Comparison of ENCODE assay signal across 3 cellular contexts in genomic region chr18:41237317-41237716, GRCh38.
TF ChIP-seq lines count a peak whose summit lies in the region.

No MANE protein-coding gene starts in this region.

TF ChIP-seq in HepG2, 621 proteins besides CTCF, POLR2A, EP300 and RAD21:
- TF ChIP-seq MAFK (conservative IDR thresholded peaks at IDR 0.05 in 1 of 2, IDR thresholded peaks at IDR 0.05 in 1 of 2; ENCODE audit: low read length in 2 of 2) (peak; percentile 40 to 68; a peak in 3 of 4 replicates), MAFF (IDR thresholded peaks at IDR 0.05; ENCODE audit: low read depth, low read length) (0 out of 2 replicates have a peak, but pooled peaks have one; percentile 27), ISL2 (CRISPR knock-in tag; IDR thresholded peaks at IDR 0.05) (no peak)
- TF ChIP-seq, protein P1, sequence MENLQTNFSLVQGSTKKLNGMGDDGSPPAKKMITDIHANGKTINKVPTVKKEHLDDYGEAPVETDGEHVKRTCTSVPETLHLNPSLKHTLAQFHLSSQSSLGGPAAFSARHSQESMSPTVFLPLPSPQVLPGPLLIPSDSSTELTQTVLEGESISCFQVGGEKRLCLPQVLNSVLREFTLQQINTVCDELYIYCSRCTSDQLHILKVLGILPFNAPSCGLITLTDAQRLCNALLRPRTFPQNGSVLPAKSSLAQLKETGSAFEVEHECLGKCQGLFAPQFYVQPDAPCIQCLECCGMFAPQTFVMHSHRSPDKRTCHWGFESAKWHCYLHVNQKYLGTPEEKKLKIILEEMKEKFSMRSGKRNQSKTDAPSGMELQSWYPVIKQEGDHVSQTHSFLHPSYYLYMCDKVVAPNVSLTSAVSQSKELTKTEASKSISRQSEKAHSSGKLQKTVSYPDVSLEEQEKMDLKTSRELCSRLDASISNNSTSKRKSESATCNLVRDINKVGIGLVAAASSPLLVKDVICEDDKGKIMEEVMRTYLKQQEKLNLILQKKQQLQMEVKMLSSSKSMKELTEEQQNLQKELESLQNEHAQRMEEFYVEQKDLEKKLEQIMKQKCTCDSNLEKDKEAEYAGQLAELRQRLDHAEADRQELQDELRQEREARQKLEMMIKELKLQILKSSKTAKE (CRISPR knock-in tag; IDR thresholded peaks at IDR 0.05; ENCODE audit: borderline replicate concordance), result no peak

TF ChIP-seq in IMR-90, 13 proteins besides CTCF, POLR2A, EP300 and RAD21:
- no peak for TF ChIP-seq RCOR1 (IDR thresholded peaks at IDR 0.05; ENCODE audit: insufficient replicate concordance, low read length)
- no peak for TF ChIP-seq CEBPB (IDR thresholded peaks at IDR 0.05; ENCODE audit: low read depth, low read length)
- TF ChIP-seq CHD1 (IDR thresholded peaks at IDR 0.05; ENCODE audit: low read depth, low read length), result no peak
- no peak for TF ChIP-seq SMC3 (IDR thresholded peaks at IDR 0.05; ENCODE audit: low read depth, low read length)
- TF ChIP-seq, protein P2, sequence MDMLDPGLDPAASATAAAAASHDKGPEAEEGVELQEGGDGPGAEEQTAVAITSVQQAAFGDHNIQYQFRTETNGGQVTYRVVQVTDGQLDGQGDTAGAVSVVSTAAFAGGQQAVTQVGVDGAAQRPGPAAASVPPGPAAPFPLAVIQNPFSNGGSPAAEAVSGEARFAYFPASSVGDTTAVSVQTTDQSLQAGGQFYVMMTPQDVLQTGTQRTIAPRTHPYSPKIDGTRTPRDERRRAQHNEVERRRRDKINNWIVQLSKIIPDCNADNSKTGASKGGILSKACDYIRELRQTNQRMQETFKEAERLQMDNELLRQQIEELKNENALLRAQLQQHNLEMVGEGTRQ (IDR thresholded peaks at IDR 0.05; ENCODE audit: low read depth, low read length), result no peak
- TF ChIP-seq MAFK (IDR thresholded peaks at IDR 0.05; ENCODE audit: low read depth, low read length), result peak; percentile 53
- TF ChIP-seq FOS (IDR thresholded peaks at IDR 0.05; ENCODE audit: low read depth, low read length), result no peak

TF ChIP-seq in K562, 482 proteins besides CTCF, POLR2A, EP300 and RAD21:
- no peak for TF ChIP-seq REST (CRISPR knock-in tag; IDR thresholded peaks at IDR 0.05; ENCODE audit: low read depth)
- TF ChIP-seq HINFP (tag; conservative IDR thresholded peaks at IDR 0.05; ENCODE audit: low read depth), result no peak
- TF ChIP-seq, protein P3, sequence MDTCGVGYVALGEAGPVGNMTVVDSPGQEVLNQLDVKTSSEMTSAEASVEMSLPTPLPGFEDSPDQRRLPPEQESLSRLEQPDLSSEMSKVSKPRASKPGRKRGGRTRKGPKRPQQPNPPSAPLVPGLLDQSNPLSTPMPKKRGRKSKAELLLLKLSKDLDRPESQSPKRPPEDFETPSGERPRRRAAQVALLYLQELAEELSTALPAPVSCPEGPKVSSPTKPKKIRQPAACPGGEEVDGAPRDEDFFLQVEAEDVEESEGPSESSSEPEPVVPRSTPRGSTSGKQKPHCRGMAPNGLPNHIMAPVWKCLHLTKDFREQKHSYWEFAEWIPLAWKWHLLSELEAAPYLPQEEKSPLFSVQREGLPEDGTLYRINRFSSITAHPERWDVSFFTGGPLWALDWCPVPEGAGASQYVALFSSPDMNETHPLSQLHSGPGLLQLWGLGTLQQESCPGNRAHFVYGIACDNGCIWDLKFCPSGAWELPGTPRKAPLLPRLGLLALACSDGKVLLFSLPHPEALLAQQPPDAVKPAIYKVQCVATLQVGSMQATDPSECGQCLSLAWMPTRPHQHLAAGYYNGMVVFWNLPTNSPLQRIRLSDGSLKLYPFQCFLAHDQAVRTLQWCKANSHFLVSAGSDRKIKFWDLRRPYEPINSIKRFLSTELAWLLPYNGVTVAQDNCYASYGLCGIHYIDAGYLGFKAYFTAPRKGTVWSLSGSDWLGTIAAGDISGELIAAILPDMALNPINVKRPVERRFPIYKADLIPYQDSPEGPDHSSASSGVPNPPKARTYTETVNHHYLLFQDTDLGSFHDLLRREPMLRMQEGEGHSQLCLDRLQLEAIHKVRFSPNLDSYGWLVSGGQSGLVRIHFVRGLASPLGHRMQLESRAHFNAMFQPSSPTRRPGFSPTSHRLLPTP (IDR thresholded peaks at IDR 0.05; ENCODE audit: borderline replicate concordance, extremely low read depth, insufficient read length), result no peak
- TF ChIP-seq FIP1L1 (IDR thresholded peaks at IDR 0.05; ENCODE audit: low read depth, low read length, poor library complexity, severe bottlenecking), result no peak
- TF ChIP-seq ZBTB8A (IDR thresholded peaks at IDR 0.05; ENCODE audit: partially characterized antibody), result no peak
- no peak for TF ChIP-seq KAT7 (CRISPR knock-in tag; IDR thresholded peaks at IDR 0.05; ENCODE audit: borderline replicate concordance)
- no peak for TF ChIP-seq FOXP1 (CRISPR knock-in tag; IDR thresholded peaks at IDR 0.05)
- no peak for TF ChIP-seq RFX1 (IDR thresholded peaks at IDR 0.05)
- TF ChIP-seq ELF4 (CRISPR knock-in tag; IDR thresholded peaks at IDR 0.05), result no peak
- no peak for TF ChIP-seq NFATC3 (IDR thresholded peaks at IDR 0.05)
- TF ChIP-seq POLR2AphosphoS2 (IDR thresholded peaks at IDR 0.05; ENCODE audit: low read length), result no peak
- TF ChIP-seq MAFG (tag; conservative IDR thresholded peaks at IDR 0.05), result 0 out of 2 replicates have a peak, but pooled peaks have one; percentile 19
- no peak for TF ChIP-seq RB1 (IDR thresholded peaks at IDR 0.05; ENCODE audit: low read depth)
- no peak for TF ChIP-seq NR3C1 (CRISPR knock-in tag; IDR thresholded peaks at IDR 0.05)
- TF ChIP-seq ETV1 (tag; conservative IDR thresholded peaks at IDR 0.05; ENCODE audit: low read depth), result no peak
- TF ChIP-seq ZNF184 (CRISPR knock-in tag; IDR thresholded peaks at IDR 0.05), result no peak
- TF ChIP-seq CCAR2 (IDR thresholded peaks at IDR 0.05; ENCODE audit: low read depth, low read length), result no peak
- TF ChIP-seq ZNF316 (IDR thresholded peaks at IDR 0.05), result peak; percentile 39; the same call in 1 of the 2 replicates
